36 cellular contexts compared by ENCODE assay signal in genomic region chrX:11215191-11215921, GRCh38.
DNase-seq lines count a peak whose midpoint lies in the region; ATAC-seq, FAIRE-seq and TF ChIP-seq lines count a peak whose summit lies in the region.
"Had no signal": no experiment of that assay in that cellular context is flagged by ENCODE, and none has a peak within 500 bp of the region (broad histone marks: within the 10 kb centered on the region; RNA-seq: fewer than 3 reads in every experiment).

No MANE protein-coding gene starts in this region.

- no peak overlapping the region for H3K4me3 ChIP-seq in HepG2 (replicated peaks in 1 of 3; ENCODE audit: insufficient read depth in 1 of 3, low read depth in 2 of 3, low read length in 3 of 3)
- no peak overlapping the region for H3K4me3 ChIP-seq in right lobe of liver
- no peak overlapping the region for H3K4me3 ChIP-seq in K562
- H3K4me3 ChIP-seq: adrenal gland, body of pancreas, esophagus squamous epithelium, heart right ventricle, right atrium auricular region, smooth muscle cell had no signal

- no peaks in the 10 kb centered on the region for H3K36me3 Mint-ChIP-seq in memory B cell
- H3K36me3 Mint-ChIP-seq: activated CD4-positive, alpha-beta memory T cell treated with anti-CD3 and anti-CD28 coated beads for 36 hours; activated naive CD4-positive, alpha-beta T cell treated with anti-CD3 and anti-CD28 coated beads, Interleukin-2, amount 10 ng/mL, durations not matched to agents 7 days and 5 days; CD4-positive, CD25-positive, alpha-beta regulatory T cell had no signal

- no TSS peak for BruUV-seq in HepG2 (replicated peaks; lab: Mats Ljungman, UMichigan)
- no TSS peak for BruUV-seq in K562 (replicated peaks; lab: Mats Ljungman, UMichigan)

- H2AFZ ChIP-seq in HepG2 (ENCODE audit: low read length) = no peak overlapping the region
- H2AFZ ChIP-seq in K562 (ENCODE audit: low read depth, low read length) = no peak overlapping the region
- H2AFZ ChIP-seq: parathyroid adenoma had no signal

- no peaks in the 10 kb centered on the region for H3K4me1 Mint-ChIP-seq in memory B cell
- H3K4me1 Mint-ChIP-seq: activated naive CD4-positive, alpha-beta T cell treated with anti-CD3 and anti-CD28 coated beads, Interleukin-2, amount 10 ng/mL, durations not matched to agents 7 days and 5 days; CD4-positive, CD25-positive, alpha-beta regulatory T cell; central memory CD8-positive, alpha-beta T cell; neural crest cell had no signal

- TF ChIP-seq RAD21 in HepG2 (CRISPR knock-in tag; IDR thresholded peaks at IDR 0.05) (no peak), K562 (CRISPR knock-in tag; conservative IDR thresholded peaks at IDR 0.05 in 1 of 2, IDR thresholded peaks at IDR 0.05 in 1 of 2) (no peak)

- no peaks in the 10 kb centered on the region for H3K9me3 ChIP-seq in HepG2 (ENCODE audit: low read length)
- peaks cover 0 to 4% (median 0%) of the 10 kb centered on the region in 4 donors for H3K9me3 ChIP-seq in right lobe of liver
- H3K9me3 ChIP-seq in K562 (replicated peaks; ENCODE audit: control insufficient read depth, insufficient read depth, low read depth, low read length) = 0 out of 2 replicates have a peak, but pooled peaks cover 1% of the 10 kb centered on the region
- H3K9me3 ChIP-seq: adrenal gland, body of pancreas had no signal

- no peaks in the 10 kb centered on the region for H3K27me3 ChIP-seq in HepG2 (ENCODE audit: control insufficient read depth in 1 of 2, insufficient read depth in 2 of 2, low read length in 2 of 2)
- H3K27me3 ChIP-seq in right lobe of liver = no peaks in the 10 kb centered on the region
- no peaks in the 10 kb centered on the region for H3K27me3 ChIP-seq in K562 (ENCODE audit: control insufficient read depth in 2 of 2, insufficient read depth in 2 of 2, low read length in 2 of 2)
- H3K27me3 ChIP-seq: adrenal gland, body of pancreas, esophagus squamous epithelium, heart right ventricle, right atrium auricular region had no signal

- H3K36me3 ChIP-seq in HepG2 (replicated peaks in 1 of 2; ENCODE audit: control insufficient read depth in 1 of 2, insufficient read depth in 2 of 2, low read length in 2 of 2) (no peaks in the 10 kb centered on the region), right lobe of liver (no peaks in the 10 kb centered on the region), K562 (ENCODE audit: control insufficient read depth, insufficient read depth, low read length) (no peaks in the 10 kb centered on the region; the same call in 2 of the 3 replicates)
- H3K36me3 ChIP-seq: adrenal gland, esophagus squamous epithelium, heart right ventricle, right atrium auricular region had no signal

- FAIRE-seq in HepG2 (lab: Jason Lieb, UNC) (no peak), K562 (lab: Jason Lieb, UNC) (no peak)
- FAIRE-seq: A204.1, D721Med, endometrium, GM18507 had no signal

- no peaks in the 10 kb centered on the region for H3K27me3 Mint-ChIP-seq in memory B cell
- H3K27me3 Mint-ChIP-seq: activated CD4-positive, alpha-beta memory T cell treated with anti-CD3 and anti-CD28 coated beads for 36 hours; activated naive CD4-positive, alpha-beta T cell treated with anti-CD3 and anti-CD28 coated beads, Interleukin-2, amount 10 ng/mL, durations not matched to agents 7 days and 5 days; CD4-positive, CD25-positive, alpha-beta regulatory T cell; central memory CD8-positive, alpha-beta T cell had no signal

- DNase-seq in HepG2 (ENCODE audit: low spot score) (no peak), right lobe of liver (no peak), K562 (ENCODE audit: extremely low read depth in 1 of 4, low spot score in 3 of 4) (no peak), memory B cell (ENCODE audit: low spot score in 2 of 2) (no peak), AG08396 (ENCODE audit: low spot score) (no peak)
- DNase-seq: activated CD4-positive, alpha-beta memory T cell treated with anti-CD3 and anti-CD28 coated beads for 36 hours; activated CD4-positive, alpha-beta T cell treated with anti-CD3 and anti-CD28 coated beads for 1 hour; activated naive CD4-positive, alpha-beta T cell treated with anti-CD3 and anti-CD28 coated beads, Interleukin-2, amount 10 ng/mL, durations not matched to agents 7 days and 5 days; adrenal gland; body of pancreas; CD4-positive, CD25-positive, alpha-beta regulatory T cell; DND-41; esophagus squamous epithelium; foreskin melanocyte; heart right ventricle; mammary epithelial cell; NCI-H1417; NCI-H2029; NCI-H69; Right ventricle myocardium superior; stimulated activated CD4-positive, alpha-beta T cell treated with anti-CD3 and anti-CD28 coated beads, Interleukin-1b, Interleukin-23, amount 100 ng/mL, for 48 hours; stimulated activated naive CD8-positive, alpha-beta T cell treated with anti-CD3 and anti-CD28 coated beads, Interleukin-15, Interleukin-2, amounts not matched to agents 100 U/mL and 50 U/mL, for 24 hours; T-helper 2 cell had no signal

- H3K27ac ChIP-seq in HepG2 (ENCODE audit: extremely low read length, insufficient read depth, low read length) (no peak overlapping the region), right lobe of liver (no peak overlapping the region), K562 (ENCODE audit: extremely low read depth, low read depth, low read length) (no peak overlapping the region)
- H3K27ac ChIP-seq: adrenal gland, body of pancreas, esophagus squamous epithelium, heart right ventricle, parathyroid adenoma, right atrium auricular region had no signal

- H3K4me1 ChIP-seq in HepG2 (ENCODE audit: insufficient read depth, low read length) (no peaks in the 10 kb centered on the region), right lobe of liver (no peaks in the 10 kb centered on the region), K562 (replicated peaks in 1 of 2; ENCODE audit: control insufficient read depth in 2 of 2, insufficient read depth in 2 of 2, low read length in 2 of 2) (peaks cover 3 to 4% of the 10 kb centered on the region in 2 experiments; a peak in 4 of 5 replicates)
- H3K4me1 ChIP-seq: adrenal gland, body of pancreas, esophagus squamous epithelium, heart right ventricle, parathyroid adenoma, right atrium auricular region had no signal

- no peak overlapping the region for H3K4me3 Mint-ChIP-seq in memory B cell
- H3K4me3 Mint-ChIP-seq: activated CD4-positive, alpha-beta memory T cell treated with anti-CD3 and anti-CD28 coated beads for 36 hours; activated naive CD4-positive, alpha-beta T cell treated with anti-CD3 and anti-CD28 coated beads, Interleukin-2, amount 10 ng/mL, durations not matched to agents 7 days and 5 days; activated T-helper 1 cell treated with anti-CD3 and anti-CD28 coated beads, Interleukin-12 subunit alpha, Interleukin-12 subunit beta, Interleukin-2, Interleukin-4 antibody, amounts not matched to agents 30 ng/mL and 10 ng/mL and 1 ng/mL, durations not matched to agents 14 hours and 24 hours and 36 hours; CD4-positive, CD25-positive, alpha-beta regulatory T cell; central memory CD8-positive, alpha-beta T cell; neural crest cell had no signal

- no peaks in the 10 kb centered on the region for H3K79me2 ChIP-seq in HepG2 (ENCODE audit: insufficient read depth, low read length)
- H3K79me2 ChIP-seq in K562 (ENCODE audit: control insufficient read depth, insufficient read depth, low read length) = peaks cover 5% of the 10 kb centered on the region; the same call in 1 of the 3 replicates
- H3K79me2 ChIP-seq: parathyroid adenoma had no signal

- no peak overlapping the region for H3K9ac ChIP-seq in HepG2 (ENCODE audit: insufficient read depth, low read depth, low read length)
- H3K9ac ChIP-seq in K562 (ENCODE audit: insufficient read depth in 1 of 2, low read depth in 2 of 2, low read length in 2 of 2) = no peak overlapping the region
- H3K9ac ChIP-seq: parathyroid adenoma had no signal

- H4K20me1 ChIP-seq in HepG2 (ENCODE audit: insufficient read depth, low read length) (no peaks in the 10 kb centered on the region), K562 (replicated peaks; ENCODE audit: control insufficient read depth, insufficient read depth, low read length) (no peaks in the 10 kb centered on the region)

- WGBS in HepG2 (ENCODE audit: low lambda C conversion rate) = 63% methylated on average over 6 of the region's 33 CpGs
- 60% methylated on average over 2 of the region's 33 CpGs for WGBS in right lobe of liver (ENCODE audit: insufficient coverage, low coverage, low lambda C conversion rate, missing lambda C conversion rate)
- 92% methylated on average over 11 of the region's 33 CpGs for WGBS in K562 (ENCODE audit: insufficient coverage, low coverage, missing lambda C conversion rate)

- H3K9me1 ChIP-seq in K562 (ENCODE audit: control insufficient read depth, insufficient read depth, low read length) = no peaks in the 10 kb centered on the region

- TF ChIP-seq EP300 in HepG2 (IDR thresholded peaks at IDR 0.05; ENCODE audit: low read depth in 2 of 2, low read length in 2 of 2) = no peak
- TF ChIP-seq EP300 in HepG2 (CRISPR knock-in tag; IDR thresholded peaks at IDR 0.05; ENCODE audit: borderline replicate concordance) = no peak
- no peak for TF ChIP-seq EP300 in K562 (IDR thresholded peaks at IDR 0.05; ENCODE audit: low read length)

- CTCF ChIA-PET in HepG2 (lab: Yijun Ruan, JAX; ENCODE audit: low intra/inter-chr PET ratio, low total read pairs) (no interaction called here), K562 (lab: Yijun Ruan, JAX; ENCODE audit: low intra/inter-chr PET ratio) (no interaction called here)

- intact Hi-C loops in HepG2 (cut with micrococcal nuclease; ENCODE audit: unreplicated experiment) = no loop called here
- intact Hi-C loops in right lobe of liver (cut with DNase I) = no loop called here
- intact Hi-C loops in K562 (cut with micrococcal nuclease) = no loop called here

- in situ Hi-C loops in HepG2 (cut with HindIII; ENCODE audit: extremely low pct_ligation_motif_present, low pct_unique_long_range_greater_than_20kb) = no loop called here
- in situ Hi-C loops in K562 (cut with MboI) = no loop called here

- POLR2A ChIA-PET in HepG2 (lab: Yijun Ruan, JAX) = no interaction called here
- POLR2A ChIA-PET in K562 (lab: Yijun Ruan, JAX) = interaction anchor here (0.6 kb wide), 1 partner anchor 9 kb away, joined by 3 read pairs; no protein-coding TSS in a partner anchor

- no peak overlapping the region for H3K27ac Mint-ChIP-seq in memory B cell
- H3K27ac Mint-ChIP-seq: activated CD4-positive, alpha-beta memory T cell treated with anti-CD3 and anti-CD28 coated beads for 36 hours; activated naive CD4-positive, alpha-beta T cell treated with anti-CD3 and anti-CD28 coated beads, Interleukin-2, amount 10 ng/mL, durations not matched to agents 7 days and 5 days; activated T-helper 1 cell treated with anti-CD3 and anti-CD28 coated beads, Interleukin-12 subunit alpha, Interleukin-12 subunit beta, Interleukin-2, Interleukin-4 antibody, amounts not matched to agents 30 ng/mL and 10 ng/mL and 1 ng/mL, durations not matched to agents 14 hours and 24 hours and 36 hours; CD4-positive, CD25-positive, alpha-beta regulatory T cell had no signal

- H3K4me2 ChIP-seq in HepG2 (ENCODE audit: low read depth, low read length) (no peak overlapping the region), K562 (ENCODE audit: insufficient read depth, low read length) (no peak overlapping the region)
- H3K4me2 ChIP-seq: smooth muscle cell had no signal

- TF ChIP-seq CTCF in HepG2 (CRISPR knock-in tag; IDR thresholded peaks at IDR 0.05) (no peak), right lobe of liver (IDR thresholded peaks at IDR 0.05) (no peak), K562 (IDR thresholded peaks at IDR 0.05 in 2 of 3, conservative IDR thresholded peaks at IDR 0.05 in 1 of 3; ENCODE audit: insufficient read depth in 2 of 3, low read depth in 1 of 3, low read length in 3 of 3) (no peak)

- ATAC-seq in HepG2 (peak; percentile 43; the same call in 2 of the 3 replicates), right lobe of liver (no peak), K562 (no peak; the same call in 2 of the 3 replicates), memory B cell (ENCODE audit: low read depth) (peak; percentile 17), HG03439 (IDR thresholded peaks at IDR 0.05; ENCODE audit: unreplicated experiment) (no peak), HG03159 (IDR thresholded peaks at IDR 0.05; ENCODE audit: unreplicated experiment) (no peak), HG02852 (IDR thresholded peaks at IDR 0.05; ENCODE audit: unreplicated experiment) (no peak)
- ATAC-seq: body of pancreas; heart right ventricle; stimulated activated naive CD8-positive, alpha-beta T cell treated with anti-CD3 and anti-CD28 coated beads, Interleukin-15, Interleukin-2, amounts not matched to agents 100 U/mL and 50 U/mL, for 24 hours had no signal

- TF ChIP-seq POLR2A in HepG2 (IDR thresholded peaks at IDR 0.05; ENCODE audit: insufficient read depth in 1 of 2, low read depth in 2 of 2, low read length in 2 of 2) = no peak
- TF ChIP-seq POLR2A in right lobe of liver (IDR thresholded peaks at IDR 0.05) = no peak
- no peak for TF ChIP-seq POLR2A in K562 (conservative IDR thresholded peaks at IDR 0.05)

- H3K9me3 Mint-ChIP-seq in memory B cell = peaks cover 2% of the 10 kb centered on the region

Comparison
In these comparisons a context has a peak if more than half of its experiments do, and no peak if none do; other contexts are left out.
1. ATAC-seq: peak in HepG2 (single experiment) and memory B cell (single experiment); none in right lobe of liver (0 of 4), K562 (single experiment), HG03439 (single experiment), HG03159 (single experiment) and HG02852 (single experiment).
2. Of the 241 proteins assayed by ChIP-seq in both HepG2 and K562: peak only in HepG2: none; only in K562: none; in both: ZBTB33; in neither: 240.